Comparison of ENCODE assay signal across 35 cellular contexts in genomic region chr10:69761320-69761719, GRCh38. TPM values are rescaled to one million over a fixed set of nuclear protein-coding genes. Genes with fewer than 3 reads are reported as not detected.
"Had no signal": no experiment of that assay in that cellular context is flagged by ENCODE, and none has a peak within 500 bp of the region (broad histone marks: within the 10 kb centered on the region; RNA-seq: fewer than 3 reads in every experiment).

No MANE protein-coding gene starts in this region.

- H3K36me3 ChIP-seq: adrenal gland, brain microvascular endothelial cell, breast epithelium had no signal

- H3K4me1 ChIP-seq: body of pancreas, breast epithelium had no signal

- DNase-seq: activated B cell treated with CpG ODN at 0.5 μM for 24 hours; activated CD4-positive, alpha-beta memory T cell treated with anti-CD3 and anti-CD28 coated beads for 36 hours; activated CD4-positive, alpha-beta T cell treated with anti-CD3 and anti-CD28 coated beads for 4 hours; activated CD4-positive, alpha-beta T cell treated with anti-CD3 and anti-CD28 coated beads, Interleukin-2, amount 10 ng/mL, durations not matched to agents 24 days and 14 days; activated CD4-positive, alpha-beta T cell treated with anti-CD3 and anti-CD28 coated beads, Interleukin-2, amount 50 U/mL, for 1 hour; activated CD4-positive, alpha-beta T cell treated with anti-CD3 and anti-CD28 coated beads, Interleukin-2, amount 50 U/mL, for 4 hours; activated CD8-positive, alpha-beta memory T cell treated with anti-CD3 and anti-CD28 coated beads, Interleukin-2, amount 50 U/mL, for 4 hours; activated CD8-positive, alpha-beta T cell treated with anti-CD3 and anti-CD28 coated beads for 36 hours; activated effector memory CD4-positive, alpha-beta T cell treated with anti-CD3 and anti-CD28 coated beads, Interleukin-2, amount 50 U/mL, for 16 hours; activated gamma-delta T cell treated with Interleukin-2 at 50 U/mL for 16 hours; activated naive CD4-positive, alpha-beta T cell; activated naive CD4-positive, alpha-beta T cell treated with anti-CD3 and anti-CD28 coated beads for 36 hours; activated naive CD4-positive, alpha-beta T cell treated with anti-CD3 and anti-CD28 coated beads, Interleukin-2, amount 50 U/mL, for 16 hours; activated naive CD8-positive, alpha-beta T cell treated with anti-CD3 and anti-CD28 coated beads for 36 hours; activated T-cell treated with anti-CD3 and anti-CD28 coated beads for 4 hours; activated T-cell treated with anti-CD3 and anti-CD28 coated beads, Interleukin-2, amount 50 U/mL, for 1 hour; activated T-cell treated with anti-CD3 and anti-CD28 coated beads, Interleukin-2, amount 50 U/mL, for 4 hours; activated T-cell treated with anti-CD3 and anti-CD28 coated beads, Interleukin-2, amount 50 U/mL, for 72 hours; adrenal gland; amniotic stem cell; aorta; body of pancreas; brain microvascular endothelial cell; central memory CD4-positive, alpha-beta T cell; T-helper 1 cell; T-helper 2 cell; T-helper 9 cell had no signal

- H3K36me3 Mint-ChIP-seq: activated CD4-positive, alpha-beta memory T cell treated with anti-CD3 and anti-CD28 coated beads for 36 hours; activated naive CD4-positive, alpha-beta T cell treated with anti-CD3 and anti-CD28 coated beads, Interleukin-2, amount 50 U/mL, for 72 hours; activated naive CD8-positive, alpha-beta T cell treated with anti-CD3 and anti-CD28 coated beads for 36 hours had no signal

- H3K27ac ChIP-seq: adrenal gland, body of pancreas, brain microvascular endothelial cell, breast epithelium, VCaP had no signal

- H3K4me3 ChIP-seq: adrenal gland, body of pancreas, breast epithelium had no signal

- ATAC-seq: activated CD8-positive, alpha-beta T cell treated with anti-CD3 and anti-CD28 coated beads for 36 hours; activated naive CD4-positive, alpha-beta T cell treated with anti-CD3 and anti-CD28 coated beads, Interleukin-2, amount 50 U/mL, for 72 hours; activated T-cell treated with anti-CD3 and anti-CD28 coated beads, Interleukin-2, amount 50 U/mL, for 4 hours; activated T-cell treated with anti-CD3 and anti-CD28 coated beads, Interleukin-2, amount 50 U/mL, for 72 hours; activated T-helper 17 cell treated with anti-CD3 and anti-CD28 coated beads, Interleukin-2, amount 50 U/mL, for 72 hours; body of pancreas had no signal

- H3K9me3 Mint-ChIP-seq: activated B cell treated with CpG ODN at 0.5 μM for 24 hours; activated CD4-positive, alpha-beta memory T cell treated with anti-CD3 and anti-CD28 coated beads for 36 hours; activated CD4-positive, alpha-beta T cell treated with anti-CD3 and anti-CD28 coated beads, Interleukin-2, amount 10 ng/mL, durations not matched to agents 24 days and 14 days; activated CD8-positive, alpha-beta T cell treated with anti-CD3 and anti-CD28 coated beads for 36 hours; activated naive CD4-positive, alpha-beta T cell treated with anti-CD3 and anti-CD28 coated beads for 36 hours; activated naive CD4-positive, alpha-beta T cell treated with anti-CD3 and anti-CD28 coated beads, Interleukin-2, amount 50 U/mL, for 72 hours; activated naive CD8-positive, alpha-beta T cell treated with anti-CD3 and anti-CD28 coated beads for 36 hours; activated T-cell treated with anti-CD3 and anti-CD28 coated beads, Interleukin-2, amount 50 U/mL, for 4 hours; activated T-cell treated with anti-CD3 and anti-CD28 coated beads, Interleukin-2, amount 50 U/mL, for 72 hours; activated T-helper 1 cell treated with anti-CD3 and anti-CD28 coated beads, Interleukin-12 subunit alpha, Interleukin-12 subunit beta, Interleukin-2, Interleukin-4 antibody, amounts not matched to agents 30 ng/mL and 10 ng/mL and 1 ng/mL, durations not matched to agents 14 hours and 24 hours and 36 hours; activated T-helper 17 cell treated with anti-CD3 and anti-CD28 coated beads, Interleukin-2, amount 50 U/mL, for 72 hours; T-helper 1 cell treated with Interleukin-12 subunit alpha and Interleukin-12 subunit beta and Interleukin-4 antibody, amounts not matched to agents 30 μg/mL and 1 μg/mL, for 36 hours; T-helper 2 cell treated with Interferon-gamma antibody and Interleukin-4, amounts not matched to agents 5 μg/mL and 100 μg/mL, for 36 hours had no signal

- H3K9me3 ChIP-seq: adrenal gland, body of pancreas, breast epithelium had no signal

- H3K4me1 Mint-ChIP-seq: activated B cell treated with CpG ODN at 0.5 μM for 24 hours; activated CD4-positive, alpha-beta T cell treated with anti-CD3 and anti-CD28 coated beads, Interleukin-2, amount 10 ng/mL, durations not matched to agents 24 days and 14 days; activated naive CD8-positive, alpha-beta T cell treated with anti-CD3 and anti-CD28 coated beads for 36 hours; activated T-helper 17 cell treated with anti-CD3 and anti-CD28 coated beads, Interleukin-2, amount 50 U/mL, for 72 hours had no signal

- H3K4me3 Mint-ChIP-seq: activated B cell treated with CpG ODN at 0.5 μM for 24 hours; activated CD4-positive, alpha-beta memory T cell treated with anti-CD3 and anti-CD28 coated beads for 36 hours; activated CD4-positive, alpha-beta T cell treated with anti-CD3 and anti-CD28 coated beads, Interleukin-2, amount 10 ng/mL, durations not matched to agents 24 days and 14 days; activated CD8-positive, alpha-beta T cell treated with anti-CD3 and anti-CD28 coated beads for 36 hours; activated naive CD4-positive, alpha-beta T cell treated with anti-CD3 and anti-CD28 coated beads for 36 hours; activated naive CD8-positive, alpha-beta T cell treated with anti-CD3 and anti-CD28 coated beads for 36 hours; activated T-cell treated with anti-CD3 and anti-CD28 coated beads, Interleukin-2, amount 50 U/mL, for 4 hours; activated T-cell treated with anti-CD3 and anti-CD28 coated beads, Interleukin-2, amount 50 U/mL, for 72 hours; activated T-helper 1 cell treated with anti-CD3 and anti-CD28 coated beads, Interleukin-12 subunit alpha, Interleukin-12 subunit beta, Interleukin-2, Interleukin-4 antibody, amounts not matched to agents 30 ng/mL and 10 ng/mL and 1 ng/mL, durations not matched to agents 14 hours and 24 hours and 36 hours; activated T-helper 17 cell treated with anti-CD3 and anti-CD28 coated beads, Interleukin-2, amount 50 U/mL, for 72 hours; T-helper 1 cell treated with Interleukin-12 subunit alpha and Interleukin-12 subunit beta and Interleukin-4 antibody, amounts not matched to agents 30 μg/mL and 1 μg/mL, for 36 hours; T-helper 2 cell treated with Interferon-gamma antibody and Interleukin-4, amounts not matched to agents 5 μg/mL and 100 μg/mL, for 36 hours had no signal

- H3K27ac Mint-ChIP-seq: activated B cell treated with CpG ODN at 0.5 μM for 24 hours; activated CD4-positive, alpha-beta memory T cell treated with anti-CD3 and anti-CD28 coated beads for 36 hours; activated CD4-positive, alpha-beta T cell treated with anti-CD3 and anti-CD28 coated beads, Interleukin-2, amount 10 ng/mL, durations not matched to agents 24 days and 14 days; activated CD8-positive, alpha-beta T cell treated with anti-CD3 and anti-CD28 coated beads for 36 hours; activated naive CD4-positive, alpha-beta T cell treated with anti-CD3 and anti-CD28 coated beads for 36 hours; activated naive CD4-positive, alpha-beta T cell treated with anti-CD3 and anti-CD28 coated beads, Interleukin-2, amount 50 U/mL, for 72 hours; activated naive CD8-positive, alpha-beta T cell treated with anti-CD3 and anti-CD28 coated beads for 36 hours; activated T-cell treated with anti-CD3 and anti-CD28 coated beads, Interleukin-2, amount 50 U/mL, for 72 hours; activated T-helper 1 cell treated with anti-CD3 and anti-CD28 coated beads, Interleukin-12 subunit alpha, Interleukin-12 subunit beta, Interleukin-2, Interleukin-4 antibody, amounts not matched to agents 30 ng/mL and 10 ng/mL and 1 ng/mL, durations not matched to agents 14 hours and 24 hours and 36 hours; activated T-helper 17 cell treated with anti-CD3 and anti-CD28 coated beads, Interleukin-2, amount 50 U/mL, for 72 hours; T-helper 1 cell treated with Interleukin-12 subunit alpha and Interleukin-12 subunit beta and Interleukin-4 antibody, amounts not matched to agents 30 μg/mL and 1 μg/mL, for 36 hours; T-helper 2 cell treated with Interferon-gamma antibody and Interleukin-4, amounts not matched to agents 5 μg/mL and 100 μg/mL, for 36 hours had no signal

- H3K27me3 ChIP-seq: adrenal gland, body of pancreas, brain microvascular endothelial cell, breast epithelium had no signal

RNA-seq across cellular contexts. Expression of gene COL13A1, which starts 40.4 kb away (rescaled TPM):
- total RNA-seq: activated B cell treated with CpG ODN at 0.5 μM for 24 hours; activated CD4-positive, alpha-beta memory T cell treated with anti-CD3 and anti-CD28 coated beads for 36 hours; activated CD4-positive, alpha-beta T cell treated with anti-CD3 and anti-CD28 coated beads, Interleukin-2, amount 10 ng/mL, durations not matched to agents 24 days and 14 days; activated CD8-positive, alpha-beta memory T cell treated with anti-CD3 and anti-CD28 coated beads for 36 hours; activated CD8-positive, alpha-beta T cell treated with anti-CD3 and anti-CD28 coated beads for 36 hours; activated naive CD4-positive, alpha-beta T cell treated with anti-CD3 and anti-CD28 coated beads for 36 hours; activated naive CD4-positive, alpha-beta T cell treated with anti-CD3 and anti-CD28 coated beads, Interleukin-2, amount 50 U/mL, for 72 hours; activated naive CD8-positive, alpha-beta T cell treated with anti-CD3 and anti-CD28 coated beads for 36 hours; activated T-cell treated with anti-CD3 and anti-CD28 coated beads, Interleukin-2, amount 50 U/mL, for 4 hours; activated T-cell treated with anti-CD3 and anti-CD28 coated beads, Interleukin-2, amount 50 U/mL, for 72 hours; activated T-helper 1 cell treated with anti-CD3 and anti-CD28 coated beads, Interleukin-12 subunit alpha, Interleukin-12 subunit beta, Interleukin-2, Interleukin-4 antibody, amounts not matched to agents 30 ng/mL and 10 ng/mL and 1 ng/mL, durations not matched to agents 14 hours and 24 hours and 36 hours; activated T-helper 17 cell treated with anti-CD3 and anti-CD28 coated beads, Interleukin-2, amount 50 U/mL, for 72 hours had no signal
